8 cellular contexts compared by ENCODE assay signal in the genomic region with DNA sequence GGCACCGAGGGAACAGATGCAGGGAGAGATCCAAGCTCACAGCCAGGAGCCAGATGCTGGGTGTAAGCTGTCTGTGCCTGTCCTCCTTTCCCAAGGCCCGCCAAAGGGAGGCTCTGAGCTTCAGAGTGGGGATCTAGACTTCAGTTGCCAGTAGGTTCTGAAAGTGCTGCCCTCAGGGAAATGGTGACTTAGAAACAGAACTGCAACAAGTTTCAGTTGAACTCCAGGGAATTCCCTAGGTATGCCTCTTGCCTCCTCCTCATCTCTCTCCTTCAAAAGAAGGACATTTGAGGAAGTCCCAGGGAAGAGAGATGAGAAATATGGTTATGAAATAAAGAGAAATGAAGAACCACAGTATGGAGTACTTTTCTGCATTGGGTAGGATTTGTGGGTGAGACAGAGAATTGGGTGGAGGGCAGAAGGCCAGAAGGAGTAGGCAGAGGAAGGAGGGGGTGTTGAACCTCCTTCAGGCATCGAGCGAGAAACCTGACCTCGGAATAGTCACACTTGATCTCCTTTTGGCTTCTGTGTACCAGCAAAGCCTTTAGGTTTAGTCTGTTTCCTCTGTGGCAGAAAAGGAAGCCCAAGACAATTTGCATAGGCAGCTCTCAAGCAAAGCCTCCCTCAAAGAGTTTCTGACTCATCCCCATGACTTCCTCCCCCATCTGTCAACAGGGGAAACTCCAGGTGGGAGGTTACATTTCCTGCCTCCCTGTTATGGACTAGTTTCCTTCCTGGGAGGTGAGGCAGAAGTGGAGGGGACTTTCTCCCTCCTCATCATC. TPM values are rescaled to one million over a fixed set of nuclear protein-coding genes. Genes with fewer than 3 reads are reported as not detected.
A peak's percentile ranks its signal among the peaks of the same experiment; 100 is the strongest.
DNase-seq lines count a peak whose midpoint lies in the region; ATAC-seq and TF ChIP-seq lines count a peak whose summit lies in the region.

No MANE protein-coding gene starts in this region.

- ATAC-seq in GM21528 (IDR thresholded peaks at IDR 0.05; ENCODE audit: low FRiP score, unreplicated experiment): peak; percentile 92
- peak; percentile 98 for ATAC-seq in memory B cell (ENCODE audit: low read depth)
- ATAC-seq in stimulated activated naive CD8-positive, alpha-beta T cell treated with anti-CD3 and anti-CD28 coated beads, Interleukin-15, amount 100 ng/mL, for 72 hours: peak; percentile 96

- H3K4me1 Mint-ChIP-seq in memory B cell: peaks cover 20% of the 10 kb centered on the region
- peaks cover 5% of the 10 kb centered on the region for H3K4me1 Mint-ChIP-seq in stimulated activated naive CD8-positive, alpha-beta T cell treated with anti-CD3 and anti-CD28 coated beads, Interleukin-15, amount 100 ng/mL, for 72 hours

- no peaks in the 10 kb centered on the region for H3K27me3 Mint-ChIP-seq in memory B cell
- H3K27me3 Mint-ChIP-seq in stimulated activated naive CD8-positive, alpha-beta T cell treated with anti-CD3 and anti-CD28 coated beads, Interleukin-15, amount 100 ng/mL, for 72 hours: peaks cover 15% of the 10 kb centered on the region

- TF ChIP-seq POLR2A in breast epithelium (IDR thresholded peaks at IDR 0.05) (no peak), lower leg skin (IDR thresholded peaks at IDR 0.05) (no peak)

- no peak overlapping the region for H3K4me3 ChIP-seq in HUES48 (ENCODE audit: low read depth, low read length)
- no peak overlapping the region for H3K4me3 ChIP-seq in breast epithelium
- no peak overlapping the region for H3K4me3 ChIP-seq in lower leg skin (ENCODE audit: low read depth, poor library complexity, severe bottlenecking)

- H3K36me3 Mint-ChIP-seq in memory B cell: no peaks in the 10 kb centered on the region

- H3K9me3 ChIP-seq in HUES48 (ENCODE audit: control insufficient read depth, insufficient read depth, low read length) (no peaks in the 10 kb centered on the region), breast epithelium (no peaks in the 10 kb centered on the region)

- 28 to 33% methylated on average over 5 of the region's 5 CpGs for WGBS in lower leg skin, 2 donors

- intact Hi-C loops in breast epithelium (cut with DNase I; ENCODE audit: low total_unique reads): no loop called here
- intact Hi-C loops in lower leg skin (cut with DNase I; ENCODE audit: low total_unique reads): no loop called here

- no peaks in the 10 kb centered on the region for H3K27me3 ChIP-seq in HUES48 (ENCODE audit: control insufficient read depth, insufficient read depth, low read length)
- no peaks in the 10 kb centered on the region for H3K27me3 ChIP-seq in breast epithelium

- peaks cover 2% of the 10 kb centered on the region for H3K9me3 Mint-ChIP-seq in memory B cell
- peaks cover 5 to 7% of the 10 kb centered on the region in 2 donors for H3K9me3 Mint-ChIP-seq in stimulated activated naive CD8-positive, alpha-beta T cell treated with anti-CD3 and anti-CD28 coated beads, Interleukin-15, amount 100 ng/mL, for 72 hours

- H3K4me1 ChIP-seq in HUES48 (ENCODE audit: control insufficient read depth, insufficient read depth, low read length) (peaks cover 12% of the 10 kb centered on the region; the same call in 1 of the 2 replicates), breast epithelium (peaks cover 0 to 9% of the 10 kb centered on the region in 2 donors)

- H3K9ac ChIP-seq in HUES48 (ENCODE audit: low read depth, low read length): no peak overlapping the region

- TF ChIP-seq CTCF in breast epithelium (IDR thresholded peaks at IDR 0.05): no peak
- no peak for TF ChIP-seq CTCF in lower leg skin (IDR thresholded peaks at IDR 0.05)

- H3K36me3 ChIP-seq in HUES48 (ENCODE audit: control insufficient read depth, insufficient read depth, low read length) (no peaks in the 10 kb centered on the region), breast epithelium (no peaks in the 10 kb centered on the region)

- DNase-seq in ELR (ENCODE audit: low read depth): peak; percentile 95
- peak; percentile 15 for DNase-seq in T-helper 9 cell
- no peak for DNase-seq in breast epithelium (ENCODE audit: low spot score in 2 of 2)
- peak; percentile 60 to 73 for DNase-seq in memory B cell (ENCODE audit: low spot score in 2 of 2)
- peak; percentile 60 to 76 for DNase-seq in stimulated activated naive CD8-positive, alpha-beta T cell treated with anti-CD3 and anti-CD28 coated beads, Interleukin-15, amount 100 ng/mL, for 72 hours
- DNase-seq in lower leg skin (ENCODE audit: low spot score in 2 of 2): no peak

- peak overlapping the region; percentile 91 for H3K27ac ChIP-seq in HUES48 (ENCODE audit: low read depth, low read length)
- H3K27ac ChIP-seq in breast epithelium: peak overlapping the region; percentile 42 to 76

- H3K4me3 Mint-ChIP-seq in memory B cell: peak overlapping the region; percentile 50
- peak overlapping the region; percentile 0 to 60 for H3K4me3 Mint-ChIP-seq in stimulated activated naive CD8-positive, alpha-beta T cell treated with anti-CD3 and anti-CD28 coated beads, Interleukin-15, amount 100 ng/mL, for 72 hours

- peak overlapping the region; percentile 98 for H3K27ac Mint-ChIP-seq in memory B cell
- H3K27ac Mint-ChIP-seq in stimulated activated naive CD8-positive, alpha-beta T cell treated with anti-CD3 and anti-CD28 coated beads, Interleukin-15, amount 100 ng/mL, for 72 hours: peak overlapping the region; percentile 12 to 28

RNA-seq across cellular contexts. Expression of gene QPCT, which starts 45.7 kb away (rescaled TPM):
- total RNA-seq in breast epithelium (10 to 100 TPM in 1 of 3 donors, 1 to 10 TPM in 2; 3.7 to 12.5 (median 5.2) TPM), lower leg skin (10 to 100 TPM; 33.4 to 88.1 (median 56.0) TPM)

Comparison
In these comparisons a context has a peak if more than half of its experiments do, and no peak if none do; other contexts are left out.
1. DNase-seq: peak in ELR (single experiment), T-helper 9 cell (single experiment), memory B cell (2 of 2) and stimulated activated naive CD8-positive, alpha-beta T cell treated with anti-CD3 and anti-CD28 coated beads, Interleukin-15, amount 100 ng/mL, for 72 hours (2 of 2); none in breast epithelium (0 of 2) and lower leg skin (0 of 2).
2. Peak in every context shown above with its lines, with median percentiles within 50 percentile points of each other: ATAC-seq.